In genomic region chrX:68084765-68085164, GRCh38 we compare ENCODE assay signal across 1 cellular context.
TF ChIP-seq lines count a peak whose summit lies in the region.

No MANE protein-coding gene starts in this region.

TF ChIP-seq in HepG2, 621 proteins besides CTCF, POLR2A, EP300 and RAD21 (continued from another document):
- TF ChIP-seq SP1 (IDR thresholded peaks at IDR 0.05) (no peak), SP1 (CRISPR knock-in tag; IDR thresholded peaks at IDR 0.05) (no peak), THAP9 (CRISPR knock-in tag; IDR thresholded peaks at IDR 0.05; ENCODE audit: borderline replicate concordance) (no peak), ZNF777 (CRISPR knock-in tag; IDR thresholded peaks at IDR 0.05) (no peak)
